1 cellular context compared by ENCODE assay signal in the genomic region with DNA sequence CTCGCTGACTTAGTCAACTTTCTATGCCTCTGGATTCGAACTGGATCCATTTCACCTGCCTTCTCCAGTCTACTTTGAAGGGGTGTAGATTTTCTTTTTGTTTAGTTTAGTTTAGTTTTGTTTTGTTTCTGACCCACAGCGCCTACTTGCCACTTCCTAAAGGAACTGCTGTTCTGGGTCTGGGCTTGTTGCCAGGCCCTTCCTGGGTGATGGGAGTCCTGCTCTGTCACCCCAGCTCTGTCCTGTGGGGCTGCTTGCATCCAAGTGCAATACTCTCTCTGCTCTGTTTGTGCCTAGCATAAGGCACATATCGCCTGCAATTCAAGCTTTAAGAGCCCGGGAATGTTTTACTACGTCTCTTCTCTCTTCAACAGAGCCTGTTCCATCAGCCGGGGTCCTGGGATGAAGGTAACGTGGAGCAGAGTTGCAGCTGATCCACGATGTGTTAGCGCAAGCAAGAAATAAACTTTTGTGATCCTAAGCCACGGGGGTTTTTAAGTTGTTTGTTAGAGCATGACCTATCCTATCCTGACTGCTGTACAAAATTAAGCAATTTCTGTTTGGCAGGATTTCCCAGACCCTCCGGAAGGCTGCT.
TF ChIP-seq lines count a peak whose summit lies in the region.

No MANE protein-coding gene starts in this region.

TF ChIP-seq in WTC11, 78 proteins besides CTCF, POLR2A, EP300 and RAD21 (continued from another document):
- TF ChIP-seq, protein P1, sequence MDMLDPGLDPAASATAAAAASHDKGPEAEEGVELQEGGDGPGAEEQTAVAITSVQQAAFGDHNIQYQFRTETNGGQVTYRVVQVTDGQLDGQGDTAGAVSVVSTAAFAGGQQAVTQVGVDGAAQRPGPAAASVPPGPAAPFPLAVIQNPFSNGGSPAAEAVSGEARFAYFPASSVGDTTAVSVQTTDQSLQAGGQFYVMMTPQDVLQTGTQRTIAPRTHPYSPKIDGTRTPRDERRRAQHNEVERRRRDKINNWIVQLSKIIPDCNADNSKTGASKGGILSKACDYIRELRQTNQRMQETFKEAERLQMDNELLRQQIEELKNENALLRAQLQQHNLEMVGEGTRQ (CRISPR knock-in tag; IDR thresholded peaks at IDR 0.05), result no peak
- TF ChIP-seq NFYB (CRISPR knock-in tag; conservative IDR thresholded peaks at IDR 0.05; ENCODE audit: low read depth) (no peak), ZNF317 (CRISPR knock-in tag; IDR thresholded peaks at IDR 0.05; ENCODE audit: borderline replicate concordance, low read depth) (no peak), TEAD4 (CRISPR knock-in tag; IDR thresholded peaks at IDR 0.05) (no peak), NR2C2 (CRISPR knock-in tag; IDR thresholded peaks at IDR 0.05) (no peak), ZNF121 (CRISPR knock-in tag; IDR thresholded peaks at IDR 0.05) (no peak), FOXP1 (CRISPR knock-in tag; IDR thresholded peaks at IDR 0.05; ENCODE audit: borderline replicate concordance) (no peak)
- TF ChIP-seq, protein P2, sequence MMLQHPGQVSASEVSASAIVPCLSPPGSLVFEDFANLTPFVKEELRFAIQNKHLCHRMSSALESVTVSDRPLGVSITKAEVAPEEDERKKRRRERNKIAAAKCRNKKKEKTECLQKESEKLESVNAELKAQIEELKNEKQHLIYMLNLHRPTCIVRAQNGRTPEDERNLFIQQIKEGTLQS (CRISPR knock-in tag; conservative IDR thresholded peaks at IDR 0.05), result no peak
- TF ChIP-seq, protein P3, sequence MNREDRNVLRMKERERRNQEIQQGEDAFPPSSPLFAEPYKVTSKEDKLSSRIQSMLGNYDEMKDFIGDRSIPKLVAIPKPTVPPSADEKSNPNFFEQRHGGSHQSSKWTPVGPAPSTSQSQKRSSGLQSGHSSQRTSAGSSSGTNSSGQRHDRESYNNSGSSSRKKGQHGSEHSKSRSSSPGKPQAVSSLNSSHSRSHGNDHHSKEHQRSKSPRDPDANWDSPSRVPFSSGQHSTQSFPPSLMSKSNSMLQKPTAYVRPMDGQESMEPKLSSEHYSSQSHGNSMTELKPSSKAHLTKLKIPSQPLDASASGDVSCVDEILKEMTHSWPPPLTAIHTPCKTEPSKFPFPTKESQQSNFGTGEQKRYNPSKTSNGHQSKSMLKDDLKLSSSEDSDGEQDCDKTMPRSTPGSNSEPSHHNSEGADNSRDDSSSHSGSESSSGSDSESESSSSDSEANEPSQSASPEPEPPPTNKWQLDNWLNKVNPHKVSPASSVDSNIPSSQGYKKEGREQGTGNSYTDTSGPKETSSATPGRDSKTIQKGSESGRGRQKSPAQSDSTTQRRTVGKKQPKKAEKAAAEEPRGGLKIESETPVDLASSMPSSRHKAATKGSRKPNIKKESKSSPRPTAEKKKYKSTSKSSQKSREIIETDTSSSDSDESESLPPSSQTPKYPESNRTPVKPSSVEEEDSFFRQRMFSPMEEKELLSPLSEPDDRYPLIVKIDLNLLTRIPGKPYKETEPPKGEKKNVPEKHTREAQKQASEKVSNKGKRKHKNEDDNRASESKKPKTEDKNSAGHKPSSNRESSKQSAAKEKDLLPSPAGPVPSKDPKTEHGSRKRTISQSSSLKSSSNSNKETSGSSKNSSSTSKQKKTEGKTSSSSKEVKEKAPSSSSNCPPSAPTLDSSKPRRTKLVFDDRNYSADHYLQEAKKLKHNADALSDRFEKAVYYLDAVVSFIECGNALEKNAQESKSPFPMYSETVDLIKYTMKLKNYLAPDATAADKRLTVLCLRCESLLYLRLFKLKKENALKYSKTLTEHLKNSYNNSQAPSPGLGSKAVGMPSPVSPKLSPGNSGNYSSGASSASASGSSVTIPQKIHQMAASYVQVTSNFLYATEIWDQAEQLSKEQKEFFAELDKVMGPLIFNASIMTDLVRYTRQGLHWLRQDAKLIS (CRISPR knock-in tag; IDR thresholded peaks at IDR 0.05; ENCODE audit: borderline replicate concordance), result no peak
- TF ChIP-seq, protein P4, sequence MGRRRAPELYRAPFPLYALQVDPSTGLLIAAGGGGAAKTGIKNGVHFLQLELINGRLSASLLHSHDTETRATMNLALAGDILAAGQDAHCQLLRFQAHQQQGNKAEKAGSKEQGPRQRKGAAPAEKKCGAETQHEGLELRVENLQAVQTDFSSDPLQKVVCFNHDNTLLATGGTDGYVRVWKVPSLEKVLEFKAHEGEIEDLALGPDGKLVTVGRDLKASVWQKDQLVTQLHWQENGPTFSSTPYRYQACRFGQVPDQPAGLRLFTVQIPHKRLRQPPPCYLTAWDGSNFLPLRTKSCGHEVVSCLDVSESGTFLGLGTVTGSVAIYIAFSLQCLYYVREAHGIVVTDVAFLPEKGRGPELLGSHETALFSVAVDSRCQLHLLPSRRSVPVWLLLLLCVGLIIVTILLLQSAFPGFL (CRISPR knock-in tag; IDR thresholded peaks at IDR 0.05; ENCODE audit: borderline replicate concordance), result no peak
